12 cellular contexts compared by ENCODE assay signal in genomic region chr15:52803543-52804306, GRCh38. TPM values are rescaled to one million over a fixed set of nuclear protein-coding genes. Genes with fewer than 3 reads are reported as not detected.
DNase-seq lines count a peak whose midpoint lies in the region; ATAC-seq and TF ChIP-seq lines count a peak whose summit lies in the region.
"Had no signal": no experiment of that assay in that cellular context is flagged by ENCODE, and none has a peak within 500 bp of the region (broad histone marks: within the 10 kb centered on the region; RNA-seq: fewer than 3 reads in every experiment).

No MANE protein-coding gene starts in this region.

- no peak for TF ChIP-seq CTCF in CD4-positive, alpha-beta T cell (IDR thresholded peaks at IDR 0.05)
- TF ChIP-seq CTCF in HFFc6 (IDR thresholded peaks at IDR 0.05) (no peak), chondrocyte (IDR thresholded peaks at IDR 0.05) (no peak), dorsolateral prefrontal cortex (IDR thresholded peaks at IDR 0.05 in 54 of 56, conservative IDR thresholded peaks at IDR 0.05 in 2 of 56; ENCODE audit: low read depth in 1 of 56, partially characterized antibody in 56 of 56) (no peak)

- H3K9me3 ChIP-seq in CD4-positive, alpha-beta T cell (ENCODE audit: control insufficient read depth, low read length), result peaks cover 10% of the 10 kb centered on the region

- H3K4me3 ChIP-seq in dorsolateral prefrontal cortex, result peak overlapping the region in 18 of 59 donors; percentile 9 to 68 (median 29)
- H3K4me3 ChIP-seq: SK-N-MC had no signal

- H3K9me3 Mint-ChIP-seq in CD4-positive, alpha-beta T cell, result no peaks in the 10 kb centered on the region
- H3K9me3 Mint-ChIP-seq in HFFc6 (no peaks in the 10 kb centered on the region), chondrocyte (ENCODE audit: low read depth) (no peaks in the 10 kb centered on the region), naive B cell (peaks cover 0 to 27% (median 11%) of the 10 kb centered on the region in 7 donors)
- H3K9me3 Mint-ChIP-seq: activated naive CD4-positive, alpha-beta T cell treated with anti-CD3 and anti-CD28 coated beads, Interleukin-2, amount 50 U/mL, for 72 hours had no signal

- no peak overlapping the region for H3K27ac Mint-ChIP-seq in CD4-positive, alpha-beta T cell
- no peak overlapping the region for H3K27ac Mint-ChIP-seq in HFFc6
- no peak overlapping the region for H3K27ac Mint-ChIP-seq in chondrocyte (ENCODE audit: unreplicated experiment)
- peak overlapping the region in 2 of 6 donors; percentile 49 to 82 for H3K27ac Mint-ChIP-seq in naive B cell
- H3K27ac Mint-ChIP-seq: activated naive CD4-positive, alpha-beta T cell treated with anti-CD3 and anti-CD28 coated beads, Interleukin-2, amount 50 U/mL, for 72 hours had no signal

- H3K4me3 Mint-ChIP-seq in CD4-positive, alpha-beta T cell, result peak overlapping the region; percentile 82
- H3K4me3 Mint-ChIP-seq in HFFc6, result peak overlapping the region; percentile 57
- peak overlapping the region; percentile 54 for H3K4me3 Mint-ChIP-seq in chondrocyte (ENCODE audit: unreplicated experiment)
- H3K4me3 Mint-ChIP-seq in naive B cell, result peak overlapping the region; percentile 72 to 91 (median 82)

- POLR2A ChIA-PET in CD4-positive, alpha-beta T cell (lab: Charles Lee), result no interaction called here

- DNase-seq in CD4-positive, alpha-beta T cell, result no peak
- DNase-seq in HFFc6 (no peak), chondrocyte (ENCODE audit: low spot score) (no peak), naive B cell (no peak), G401 (ENCODE audit: low spot score) (no peak), caudate nucleus (lab: John Stamatoyannopoulos, UW) (no peak), dorsolateral prefrontal cortex (no peak)
- DNase-seq: foreskin melanocyte, GDM1 had no signal

- intact Hi-C loops in CD4-positive, alpha-beta T cell (cut with DNase I, micrococcal nuclease), result no loop called here
- intact Hi-C loops in dorsolateral prefrontal cortex (cut with DNase I), result no loop called here

- in situ Hi-C loops in G401 (cut with HindIII; ENCODE audit: low sequenced_read_pairs), result no loop called here

- peaks cover 42% of the 10 kb centered on the region for H3K4me1 Mint-ChIP-seq in CD4-positive, alpha-beta T cell (ENCODE audit: low read depth)
- H3K4me1 Mint-ChIP-seq in HFFc6 (ENCODE audit: low read depth) (peaks cover 14% of the 10 kb centered on the region), chondrocyte (ENCODE audit: low read depth) (peaks cover 15% of the 10 kb centered on the region), naive B cell (peaks cover 16 to 36% (median 21%) of the 10 kb centered on the region in 3 donors)

- no peak for ATAC-seq in CD4-positive, alpha-beta T cell (ENCODE audit: poor library complexity)
- ATAC-seq in naive B cell (ENCODE audit: low read depth in 2 of 2) (peak; percentile 15 to 48), GM18868 (IDR thresholded peaks at IDR 0.05; ENCODE audit: unreplicated experiment) (no peak)

- H3K27ac ChIP-seq in CD4-positive, alpha-beta T cell (ENCODE audit: low read depth, low read length), result no peak overlapping the region
- H3K27ac ChIP-seq in caudate nucleus (ENCODE audit: low read depth, low read length) (no peak overlapping the region), dorsolateral prefrontal cortex (no peak overlapping the region)
- H3K27ac ChIP-seq: SK-N-MC had no signal

- H3K27me3 Mint-ChIP-seq in CD4-positive, alpha-beta T cell, result peaks cover 87% of the 10 kb centered on the region
- H3K27me3 Mint-ChIP-seq in HFFc6 (ENCODE audit: insufficient read depth) (peaks cover 63% of the 10 kb centered on the region), chondrocyte (ENCODE audit: low read depth) (peaks cover 68% of the 10 kb centered on the region), naive B cell (peaks cover 69 to 84% (median 74%) of the 10 kb centered on the region in 3 donors)

- peaks cover 99% of the 10 kb centered on the region for H3K27me3 ChIP-seq in CD4-positive, alpha-beta T cell (ENCODE audit: control insufficient read depth, insufficient read depth, low read length)
- H3K27me3 ChIP-seq in dorsolateral prefrontal cortex, result peaks cover 21 to 100% (median 97%) of the 10 kb centered on the region in 45 donors

- no peaks in the 10 kb centered on the region for H3K36me3 Mint-ChIP-seq in CD4-positive, alpha-beta T cell (ENCODE audit: low read depth)
- no peaks in the 10 kb centered on the region for H3K36me3 Mint-ChIP-seq in HFFc6 (ENCODE audit: low read depth)
- H3K36me3 Mint-ChIP-seq in chondrocyte (ENCODE audit: low read depth), result no peaks in the 10 kb centered on the region
- H3K36me3 Mint-ChIP-seq in naive B cell, result peaks cover 0 to 8% of the 10 kb centered on the region in 2 donors

- CTCF ChIA-PET in CD4-positive, alpha-beta T cell (lab: Charles Lee), result no interaction called here

RNA-seq across cellular contexts. Expression of gene ONECUT1, which starts 13.6 kb away (rescaled TPM):
- total RNA-seq in CD4-positive, alpha-beta T cell, result not detected
- total RNA-seq in HFFc6 (2021; fragmentation: NEBNext Ultra II Directional; extraction: Animal tissue kit (Norgen Biotek cat#: 25700)), result under 1 TPM in 4 of 6 experiments, not detected in 2; 0.16 to 0.38 (median 0.23) TPM
- total RNA-seq in chondrocyte (0.15 to 0.67 TPM in 2 of 3 replicates, not detected in the other), dorsolateral prefrontal cortex (1 to 10 TPM in 44 of 120 experiments, under 1 TPM in 62, not detected in 14; 0.20 to 3.6 (median 0.81) TPM)
- polyA plus RNA-seq in naive B cell (ENCODE audit: low read depth in 6 of 6), result not detected
- total RNA-seq in G401 (2014; rRNA removed; shearing (Covaris generic)), result not detected in 2 replicates
- total RNA-seq: activated naive CD4-positive, alpha-beta T cell treated with anti-CD3 and anti-CD28 coated beads, Interleukin-2, amount 50 U/mL, for 72 hours had no signal

Comparison
In these comparisons a context has a peak if more than half of its experiments do, and no peak if none do; other contexts are left out.
1. ATAC-seq: peak in naive B cell (2 of 2); none in CD4-positive, alpha-beta T cell (single experiment) and GM18868 (single experiment).
2. Peak in every context shown above with its lines, with median percentiles within 50 percentile points of each other: H3K4me3 Mint-ChIP-seq.